8 cellular contexts compared by ENCODE assay signal in the genomic region with DNA sequence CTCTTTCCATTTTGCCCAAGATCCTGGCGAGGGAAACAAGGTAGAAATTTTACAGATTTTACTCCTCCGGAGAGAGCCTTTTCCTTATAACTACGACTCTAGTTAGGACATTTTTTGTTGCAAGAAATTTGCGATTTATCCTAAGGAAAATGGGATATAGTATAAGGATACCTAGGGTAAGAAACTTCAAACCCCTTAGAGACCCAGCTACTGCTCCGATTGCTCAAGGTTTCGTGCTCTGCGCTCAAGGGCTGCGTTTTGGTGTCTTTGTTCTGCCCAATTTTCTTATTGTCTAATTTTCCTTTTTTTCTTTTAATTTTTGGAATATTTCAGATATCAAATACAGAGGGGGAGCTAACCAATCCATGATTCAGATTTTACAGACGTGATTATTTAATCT. TPM values are rescaled to one million over a fixed set of nuclear protein-coding genes. Genes with fewer than 3 reads are reported as not detected.
A peak's percentile ranks its signal among the peaks of the same experiment; 100 is the strongest.
DNase-seq lines count a peak whose midpoint lies in the region; ATAC-seq, FAIRE-seq and TF ChIP-seq lines count a peak whose summit lies in the region.

No MANE protein-coding gene starts in this region.

- no peak for FAIRE-seq in small intestine (lab: Jason Lieb, UNC)

- no peak overlapping the region; the same call in 1 of the 2 replicates for H3K27ac ChIP-seq in SK-N-MC
- H3K27ac ChIP-seq in small intestine (ENCODE audit: low read depth in 1 of 2, low read length in 1 of 2), result peak overlapping the region in 1 of 2 donors; percentile 8

- H3K27me3 ChIP-seq in small intestine (ENCODE audit: control insufficient read depth in 2 of 2, insufficient read depth in 2 of 2, low read length in 2 of 2), result no peaks in the 10 kb centered on the region

- H3K9me3 ChIP-seq in SK-N-MC (ENCODE audit: low read depth, low read length) (peaks cover 8% of the 10 kb centered on the region; the same call in 1 of the 2 replicates), small intestine (ENCODE audit: control insufficient read depth, low read depth) (no peaks in the 10 kb centered on the region)

- WGBS in small intestine, 3 donors, result 13 to 30% (median 24%) methylated on average over 9 of the region's 9 CpGs

- peak overlapping the region; percentile 88 for H3K9ac ChIP-seq in SK-N-MC (ENCODE audit: insufficient read length)

- no peak for ATAC-seq in GM19023 (IDR thresholded peaks at IDR 0.05; ENCODE audit: unreplicated experiment)

- H3K36me3 ChIP-seq in SK-N-MC (ENCODE audit: insufficient read depth, low read length) (0 out of 2 replicates have a peak, but pooled peaks cover 5% of the 10 kb centered on the region), small intestine (ENCODE audit: control insufficient read depth in 2 of 2, insufficient read depth in 2 of 2, low read length in 2 of 2) (no peaks in the 10 kb centered on the region)

- H3K4me3 ChIP-seq in SK-N-MC, result peak overlapping the region; percentile 82
- peak overlapping the region; percentile 95 for H3K4me3 ChIP-seq in fibroblast of villous mesenchyme (ENCODE audit: low read depth, low read length)
- peak overlapping the region in 1 of 2 donors; percentile 87 for H3K4me3 ChIP-seq in small intestine (ENCODE audit: low read depth in 1 of 2, low read length in 2 of 2)

- H3K4me1 ChIP-seq in small intestine (ENCODE audit: control insufficient read depth in 2 of 2, insufficient read depth in 1 of 2, low read depth in 1 of 2, low read length in 1 of 2), result peaks cover 4 to 5% of the 10 kb centered on the region in 2 donors

- TF ChIP-seq CTCF in fibroblast of villous mesenchyme (IDR thresholded peaks at IDR 0.05; ENCODE audit: insufficient read depth, low read depth, low read length) (no peak), GM10266 (IDR thresholded peaks at IDR 0.05; ENCODE audit: control insufficient read depth, insufficient read depth, low read depth, missing control alignments) (no peak)

- DNase-seq in NCI-H2107 treated with DMSO at 0.1 percent for 48 hours (lab: John Stamatoyannopoulos, UW; ENCODE audit: unreplicated experiment), result peak; percentile 51
- DNase-seq in NCI-H2107 (lab: John Stamatoyannopoulos, UW), result no peak
- DNase-seq in SK-N-MC (ENCODE audit: low read depth, low spot score), result no peak
- peak; percentile 14 for DNase-seq in fibroblast of villous mesenchyme (ENCODE audit: low read depth)
- peak; percentile 3 for DNase-seq in small intestine
- no peak for DNase-seq in GM10266 (ENCODE audit: extremely low spot score)
- DNase-seq in SKM-1 treated with dmso at 0.1 percent for 144 hours (lab: John Stamatoyannopoulos, UW; ENCODE audit: unreplicated experiment), result no peak

RNA-seq across cellular contexts. Expression of a gene that starts 1.5 kb away (rescaled TPM):
- total RNA-seq in fibroblast of villous mesenchyme, result 270 and 339 TPM in 2 replicates
- polyA plus RNA-seq in small intestine, result 10 to 100 TPM; 18.6 to 32.0 (median 25.9) TPM

RNA-seq across cellular contexts. Expression of a gene that starts 1.7 kb away (rescaled TPM):
- total RNA-seq in fibroblast of villous mesenchyme, result 4.5 and 11.2 TPM in 2 replicates
- polyA plus RNA-seq in small intestine, result 10 to 100 TPM; 10.5 to 27.3 (median 21.5) TPM

Comparison
In these comparisons a context has a peak if more than half of its experiments do, and no peak if none do; other contexts are left out.
1. DNase-seq: peak in NCI-H2107 treated with DMSO at 0.1 percent for 48 hours (single experiment), fibroblast of villous mesenchyme (single experiment) and small intestine (single experiment); none in NCI-H2107 (single experiment), SK-N-MC (single experiment), GM10266 (single experiment) and SKM-1 treated with dmso at 0.1 percent for 144 hours (single experiment).